18 cellular contexts compared by ENCODE assay signal in the genomic region with DNA sequence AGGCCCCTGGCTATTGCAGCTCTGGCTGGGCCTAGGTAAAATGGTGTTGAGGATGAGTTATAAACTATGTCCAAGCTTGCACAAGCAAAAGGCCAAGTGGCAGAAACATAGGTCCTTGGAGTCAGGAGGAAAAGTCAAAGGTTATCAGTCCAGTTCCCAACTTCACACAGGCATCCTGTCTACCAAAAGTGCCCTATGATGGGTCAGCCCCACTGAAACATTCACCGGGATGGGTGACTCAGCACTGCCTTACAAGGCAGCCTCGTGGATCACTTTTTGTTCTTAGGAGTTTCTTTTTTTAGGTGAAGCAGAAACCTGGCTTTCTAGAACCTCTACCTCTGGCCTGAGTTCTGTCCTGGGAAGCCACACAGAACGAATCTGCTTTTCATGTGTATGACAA.
DNase-seq lines count a peak whose midpoint lies in the region; ATAC-seq and TF ChIP-seq lines count a peak whose summit lies in the region.
"Had no signal": no experiment of that assay in that cellular context is flagged by ENCODE, and none has a peak within 500 bp of the region (broad histone marks: within the 10 kb centered on the region; RNA-seq: fewer than 3 reads in every experiment).

No MANE protein-coding gene starts in this region.

- intact Hi-C loops in heart right ventricle (cut with DNase I), result loop anchor here in 9 of 10 donors (5.0 to 10.0 kb wide), 10 partner anchors 69 to 976 kb away; partner anchors contain the start of genes ZEB1 (in 2 of the 9) and ZNF438 (in 2 of the 9)
- intact Hi-C loops in vagina (cut with DNase I), result loop anchor here (10.0 kb wide), 1 partner anchor 886 kb away; no protein-coding TSS in a partner anchor
- intact Hi-C loops in psoas muscle (cut with DNase I), result loop anchor here (10.0 kb wide), 6 partner anchors 246 to 1016 kb away; partner anchors contain the start of genes ZEB1 (in 1 of the 2) and ZNF438 (in 1 of the 2)

- peak overlapping the region; percentile 43 to 76 for H3K27ac Mint-ChIP-seq in T-cell
- H3K27ac Mint-ChIP-seq: immature natural killer cell; mesothelial cell of epicardium; T-helper 2 cell treated with Interferon-gamma antibody and Interleukin-4, amounts not matched to agents 5 μg/mL and 100 μg/mL, for 36 hours had no signal

- TF ChIP-seq CTCF in cardiac muscle cell (IDR thresholded peaks at IDR 0.05; ENCODE audit: low read depth, low read length) (no peak), heart right ventricle (IDR thresholded peaks at IDR 0.05) (no peak), fibroblast of mammary gland (conservative IDR thresholded peaks at IDR 0.05; ENCODE audit: control insufficient read depth, insufficient read depth, low read depth, low read length) (no peak), vagina (IDR thresholded peaks at IDR 0.05) (no peak), psoas muscle (IDR thresholded peaks at IDR 0.05) (no peak)

- no peaks in the 10 kb centered on the region for H3K9me3 Mint-ChIP-seq in T-cell
- H3K9me3 Mint-ChIP-seq: activated T-cell treated with anti-CD3 and anti-CD28 coated beads, Interleukin-2, amount 50 U/mL, for 4 hours had no signal

- H3K4me3 Mint-ChIP-seq in T-cell, result no peak overlapping the region
- H3K4me3 Mint-ChIP-seq: activated T-cell treated with anti-CD3 and anti-CD28 coated beads, Interleukin-2, amount 50 U/mL, for 4 hours; immature natural killer cell; mesothelial cell of epicardium; T-helper 2 cell treated with Interferon-gamma antibody and Interleukin-4, amounts not matched to agents 5 μg/mL and 100 μg/mL, for 36 hours had no signal

- DNase-seq in cardiac muscle cell (ENCODE audit: low read depth in 1 of 2, low spot score in 1 of 2) (peak in 1 of 2 donors; percentile 37), heart right ventricle (no peak), T-cell (no peak), fibroblast of mammary gland (ENCODE audit: low read depth) (peak; percentile 70), vagina (ENCODE audit: extremely low spot score in 2 of 2) (no peak), Ammon's horn (ENCODE audit: low spot score) (no peak), cerebellar cortex (ENCODE audit: low spot score) (no peak), psoas muscle (no peak)
- DNase-seq: activated T-cell treated with anti-CD3 and anti-CD28 coated beads, Interleukin-2, amount 50 U/mL, for 4 hours; anterior cingulate cortex; effector CD4-positive, alpha-beta T cell; immature natural killer cell; MV-4-11; SHP77; stimulated activated CD4-positive, alpha-beta T cell treated with anti-CD3 and anti-CD28 coated beads, Interleukin-4, amount 100 ng/mL, for 4 hours; transverse colon had no signal

- POLR2A ChIA-PET in T-cell (lab: Charles Lee), result no interaction called here

- 60 to 66% methylated on average over 3 of the region's 3 CpGs for WGBS in heart right ventricle, 2 donors
- 58 to 71% (median 62%) methylated on average over 3 of the region's 3 CpGs for WGBS in psoas muscle, 3 donors

- CTCF ChIA-PET in T-cell (lab: Charles Lee), result no interaction called here

- H3K27ac ChIP-seq in cardiac muscle cell, result peak overlapping the region; percentile 41
- H3K27ac ChIP-seq in heart right ventricle, result no peak overlapping the region
- peak overlapping the region; percentile 21 for H3K27ac ChIP-seq in vagina
- H3K27ac ChIP-seq in psoas muscle, result no peak overlapping the region
- H3K27ac ChIP-seq: transverse colon had no signal

- H3K27me3 ChIP-seq in cardiac muscle cell, result no peaks in the 10 kb centered on the region
- peaks cover 0 to 3% (median 0%) of the 10 kb centered on the region in 7 donors for H3K27me3 ChIP-seq in heart right ventricle
- H3K27me3 ChIP-seq in vagina, result no peaks in the 10 kb centered on the region
- H3K27me3 ChIP-seq in psoas muscle (ENCODE audit: insufficient read depth in 3 of 3, low read length in 2 of 3), result no peaks in the 10 kb centered on the region
- H3K27me3 ChIP-seq: transverse colon had no signal

- H3K36me3 ChIP-seq in cardiac muscle cell, result no peaks in the 10 kb centered on the region
- no peaks in the 10 kb centered on the region for H3K36me3 ChIP-seq in heart right ventricle
- H3K36me3 ChIP-seq in vagina, result no peaks in the 10 kb centered on the region
- no peaks in the 10 kb centered on the region for H3K36me3 ChIP-seq in psoas muscle (ENCODE audit: insufficient read depth in 1 of 2, low read depth in 1 of 2)
- H3K36me3 ChIP-seq: transverse colon had no signal

- peaks cover 3% of the 10 kb centered on the region for H3K36me3 Mint-ChIP-seq in T-cell
- H3K36me3 Mint-ChIP-seq: immature natural killer cell, mesothelial cell of epicardium had no signal

- H3K27me3 Mint-ChIP-seq in T-cell, result no peaks in the 10 kb centered on the region

- H3K4me1 ChIP-seq in cardiac muscle cell (ENCODE audit: low read depth) (peaks cover 15% of the 10 kb centered on the region), heart right ventricle (peaks cover 0 to 35% (median 11%) of the 10 kb centered on the region in 9 donors), vagina (peaks cover 41% of the 10 kb centered on the region), psoas muscle (peaks cover 11% of the 10 kb centered on the region)

- H3K9me3 ChIP-seq in cardiac muscle cell (ENCODE audit: low read depth) (no peaks in the 10 kb centered on the region), heart right ventricle (peaks cover 0 to 2% (median 0%) of the 10 kb centered on the region in 11 donors), vagina (no peaks in the 10 kb centered on the region), psoas muscle (no peaks in the 10 kb centered on the region)
- H3K9me3 ChIP-seq: transverse colon had no signal

- ATAC-seq in heart right ventricle (no peak), T-cell (replicated peaks in 1 of 4) (no peak), psoas muscle (no peak)
- ATAC-seq: activated T-cell treated with anti-CD3 and anti-CD28 coated beads, Interleukin-2, amount 50 U/mL, for 4 hours had no signal

- H3K4me3 ChIP-seq in cardiac muscle cell (no peak overlapping the region), heart right ventricle (no peak overlapping the region), fibroblast of mammary gland (ENCODE audit: control insufficient read depth, low read depth, low read length) (no peak overlapping the region), vagina (no peak overlapping the region), psoas muscle (no peak overlapping the region)
- H3K4me3 ChIP-seq: transverse colon had no signal

- TF ChIP-seq POLR2A in vagina (IDR thresholded peaks at IDR 0.05), result no peak

- peaks cover 48 to 58% (median 58%) of the 10 kb centered on the region in 3 donors for H3K4me1 Mint-ChIP-seq in T-cell

Comparison
In these comparisons a context has a peak if more than half of its experiments do, and no peak if none do; other contexts are left out.
1. H3K27ac ChIP-seq: peak in cardiac muscle cell (single experiment) and vagina (single experiment); none in heart right ventricle (0 of 10) and psoas muscle (single experiment).